In genomic region chr12:57624441-57625220, GRCh38 we compare ENCODE assay signal across 1 cellular context.
TF ChIP-seq lines count a peak whose summit lies in the region.

No MANE protein-coding gene starts in this region.

TF ChIP-seq in H1, 55 proteins besides CTCF, POLR2A, EP300 and RAD21:
- TF ChIP-seq EZH2 (IDR thresholded peaks at IDR 0.05; ENCODE audit: low read depth, low read length, severe bottlenecking) (no peak), BRCA1 (IDR thresholded peaks at IDR 0.05; ENCODE audit: low read depth, low read length) (no peak), PHF8 (conservative IDR thresholded peaks at IDR 0.05; ENCODE audit: low read depth, low read length) (no peak), ASH2L (IDR thresholded peaks at IDR 0.05; ENCODE audit: low read length) (no peak), BACH1 (IDR thresholded peaks at IDR 0.05; ENCODE audit: low read length) (no peak), BCL11A (IDR thresholded peaks at IDR 0.05; ENCODE audit: low read depth in 2 of 2, low read length in 2 of 2) (no peak), ATF3 (IDR thresholded peaks at IDR 0.05; ENCODE audit: insufficient read depth, low read depth, low read length) (no peak), NANOG (IDR thresholded peaks at IDR 0.05; ENCODE audit: insufficient read depth, low read depth, low read length, poor library complexity, severe bottlenecking) (no peak), SAP30 (IDR thresholded peaks at IDR 0.05; ENCODE audit: insufficient read depth, insufficient replicate concordance, low read length) (no peak), POU5F1 (IDR thresholded peaks at IDR 0.05; ENCODE audit: low read depth, low read length) (no peak), E2F6 (IDR thresholded peaks at IDR 0.05) (no peak), SIN3A (conservative IDR thresholded peaks at IDR 0.05 in 1 of 2, IDR thresholded peaks at IDR 0.05 in 1 of 2; ENCODE audit: low read depth in 1 of 2, low read length in 2 of 2) (no peak), SP4 (IDR thresholded peaks at IDR 0.05; ENCODE audit: low read length) (no peak), MAFK (IDR thresholded peaks at IDR 0.05; ENCODE audit: low read depth, low read length) (no peak), KDM1A (IDR thresholded peaks at IDR 0.05; ENCODE audit: borderline replicate concordance, low read length) (no peak), MAX (IDR thresholded peaks at IDR 0.05) (no peak)
